8 cellular contexts compared by ENCODE assay signal in the genomic region with DNA sequence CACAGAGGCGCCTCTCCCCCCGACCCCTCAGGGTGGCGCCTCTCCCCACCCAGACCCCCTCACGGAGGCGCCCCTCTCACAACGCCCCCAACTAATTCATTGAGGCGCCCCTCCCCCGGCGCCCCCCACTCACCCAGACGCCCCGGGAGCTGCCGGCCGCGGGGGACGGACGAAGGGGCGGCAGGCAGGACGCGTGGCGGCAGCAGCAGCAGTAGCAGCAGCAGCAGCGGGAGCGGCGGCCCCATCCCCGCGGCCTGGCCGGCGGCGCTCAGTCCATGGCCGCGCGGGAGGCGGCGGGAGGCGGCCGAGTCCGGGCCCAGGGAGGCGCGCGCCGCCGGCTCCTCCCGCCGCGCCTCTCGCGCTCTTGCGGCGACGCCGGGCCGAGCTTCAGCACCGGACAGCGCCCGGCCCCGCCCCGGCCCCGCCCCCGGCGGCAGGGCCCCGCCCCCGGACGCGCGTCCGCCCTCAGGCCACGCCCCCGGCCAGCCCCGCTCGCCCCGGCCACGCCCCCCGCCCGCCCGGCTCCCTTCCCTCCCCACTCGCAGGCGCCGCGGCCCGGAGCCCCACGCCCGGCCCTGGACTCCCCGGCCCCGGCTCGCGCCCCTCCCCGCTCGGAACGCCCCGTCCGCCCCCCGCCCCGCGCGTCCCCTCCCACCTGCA. TPM values are rescaled to one million over a fixed set of nuclear protein-coding genes. Genes with fewer than 3 reads are reported as not detected.
A peak's percentile ranks its signal among the peaks of the same experiment; 100 is the strongest.
DNase-seq lines count a peak whose midpoint lies in the region; ATAC-seq and TF ChIP-seq lines count a peak whose summit lies in the region.

A gene (minus strand): TSS at position 399 of the 660 bp plus-strand sequence.

- H3K27ac ChIP-seq in HEK293 (ENCODE audit: extremely low read depth, low read depth, low read length) (no peak within 1 kb of the TSS), esophagus (ENCODE audit: low read depth in 2 of 2, low read length in 1 of 2) (no peak within 1 kb of the TSS)

- H3K27me3 ChIP-seq in esophagus (ENCODE audit: control insufficient read depth in 1 of 2, insufficient read depth in 2 of 2, low read length in 2 of 2), result peaks cover 0 to 2% of the 10 kb centered on the region in 2 donors

- peaks cover 0 to 16% (median 9%) of the 10 kb centered on the region in 7 donors for H3K9me3 Mint-ChIP-seq in naive B cell

- H3K9me3 ChIP-seq in HEK293 (ENCODE audit: control insufficient read depth, insufficient read depth, low read depth, low read length) (no peaks in the 10 kb centered on the region), esophagus (ENCODE audit: control insufficient read depth in 2 of 2, insufficient read depth in 1 of 2, low read depth in 1 of 2, low read length in 1 of 2) (peaks cover 0 to 4% of the 10 kb centered on the region in 2 donors)

- H3K4me3 ChIP-seq in HEK293 (ENCODE audit: low read depth, low read length) (peak within 1 kb of the TSS; percentile 33), esophagus (ENCODE audit: low read depth in 1 of 2, low read length in 2 of 2) (peak within 1 kb of the TSS; percentile 33 to 46)

- no peak for TF ChIP-seq CTCF in HEK293 (tag by site-specific recombination; IDR thresholded peaks at IDR 0.05)

- H3K36me3 Mint-ChIP-seq in naive B cell, result peaks cover 0 to 37% of the 10 kb centered on the region in 2 donors

- H3K27ac Mint-ChIP-seq in naive B cell, result peak within 1 kb of the TSS in 1 of 6 donors; percentile 69

- peak; percentile 42 to 65 for ATAC-seq in naive B cell (ENCODE audit: low read depth in 2 of 2)

- no peaks in the 10 kb centered on the region for H3K4me1 ChIP-seq in HEK293 (ENCODE audit: control insufficient read depth, insufficient read depth, low read length)
- H3K4me1 ChIP-seq in esophagus (ENCODE audit: control insufficient read depth in 2 of 2, insufficient read depth in 2 of 2, low read length in 1 of 2), result peaks cover 10 to 13% of the 10 kb centered on the region in 2 donors

- H3K36me3 ChIP-seq in HEK293 (ENCODE audit: control insufficient read depth in 2 of 2, insufficient read depth in 1 of 2, low read length in 2 of 2) (no peaks in the 10 kb centered on the region), esophagus (ENCODE audit: control insufficient read depth in 2 of 2, insufficient read depth in 2 of 2, low read length in 1 of 2) (no peaks in the 10 kb centered on the region)

- peaks cover 11 to 17% (median 15%) of the 10 kb centered on the region in 3 donors for H3K4me1 Mint-ChIP-seq in naive B cell

- 3% methylated on average over 8 to 94 of the region's 94 CpGs for WGBS in esophagus, 2 donors

- peak; percentile 99 for DNase-seq in D341Med (ENCODE audit: low spot score)
- peak; percentile 43 for DNase-seq in NCI-H526 treated with DMSO at 0.1 percent for 48 hours (lab: John Stamatoyannopoulos, UW)
- DNase-seq in activated T-cell treated with anti-CD3 and anti-CD28 coated beads for 24 hours (ENCODE audit: low read depth), result peak; percentile 60
- peak; percentile 12 for DNase-seq in naive B cell
- peak; percentile 6 to 23 for DNase-seq in stimulated activated CD8-positive, alpha-beta memory T cell treated with anti-CD3 and anti-CD28 coated beads, Interleukin-7, amount 100 ng/mL, for 48 hours (ENCODE audit: extremely low read depth in 1 of 2, low read depth in 1 of 2)
- no peak for DNase-seq in foreskin melanocyte

- peak within 1 kb of the TSS in 7 of 8 donors; percentile 35 to 86 (median 56) for H3K4me3 Mint-ChIP-seq in naive B cell

- H3K27me3 Mint-ChIP-seq in naive B cell, result peaks cover 29 to 56% (median 55%) of the 10 kb centered on the region in 3 donors

- CTCF ChIA-PET in HEK293 (lab: Yijun Ruan, JAX), result no interaction called here

- POLR2A ChIA-PET in HEK293 (lab: Yijun Ruan, JAX), result no interaction called here

TF ChIP-seq in HEK293, 187 proteins besides CTCF, POLR2A, EP300 and RAD21:
- no peak for TF ChIP-seq YY2 (tag by site-specific recombination; IDR thresholded peaks at IDR 0.05)
- TF ChIP-seq, protein P1, sequence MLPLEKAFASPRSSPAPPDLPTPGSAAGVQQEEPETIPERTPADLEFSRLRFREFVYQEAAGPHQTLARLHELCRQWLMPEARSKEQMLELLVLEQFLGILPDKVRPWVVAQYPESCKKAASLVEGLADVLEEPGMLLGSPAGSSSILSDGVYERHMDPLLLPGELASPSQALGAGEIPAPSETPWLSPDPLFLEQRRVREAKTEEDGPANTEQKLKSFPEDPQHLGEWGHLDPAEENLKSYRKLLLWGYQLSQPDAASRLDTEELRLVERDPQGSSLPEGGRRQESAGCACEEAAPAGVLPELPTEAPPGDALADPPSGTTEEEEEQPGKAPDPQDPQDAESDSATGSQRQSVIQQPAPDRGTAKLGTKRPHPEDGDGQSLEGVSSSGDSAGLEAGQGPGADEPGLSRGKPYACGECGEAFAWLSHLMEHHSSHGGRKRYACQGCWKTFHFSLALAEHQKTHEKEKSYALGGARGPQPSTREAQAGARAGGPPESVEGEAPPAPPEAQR (tag by site-specific recombination; IDR thresholded peaks at IDR 0.05), result no peak
- no peak for TF ChIP-seq TRIM28 (IDR thresholded peaks at IDR 0.05; ENCODE audit: borderline replicate concordance, low read length)
- TF ChIP-seq ZNF24 (tag by site-specific recombination; IDR thresholded peaks at IDR 0.05), result no peak
- TF ChIP-seq ZNF146 (tag by site-specific recombination; IDR thresholded peaks at IDR 0.05), result no peak
- TF ChIP-seq MEIS1 (CRISPR knock-in tag; IDR thresholded peaks at IDR 0.05; ENCODE audit: borderline replicate concordance), result no peak
- TF ChIP-seq, protein P2, sequence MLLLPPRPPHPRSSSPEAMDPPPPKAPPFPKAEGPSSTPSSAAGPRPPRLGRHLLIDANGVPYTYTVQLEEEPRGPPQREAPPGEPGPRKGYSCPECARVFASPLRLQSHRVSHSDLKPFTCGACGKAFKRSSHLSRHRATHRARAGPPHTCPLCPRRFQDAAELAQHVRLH (tag by site-specific recombination; IDR thresholded peaks at IDR 0.05), result no peak
- TF ChIP-seq, protein P3, sequence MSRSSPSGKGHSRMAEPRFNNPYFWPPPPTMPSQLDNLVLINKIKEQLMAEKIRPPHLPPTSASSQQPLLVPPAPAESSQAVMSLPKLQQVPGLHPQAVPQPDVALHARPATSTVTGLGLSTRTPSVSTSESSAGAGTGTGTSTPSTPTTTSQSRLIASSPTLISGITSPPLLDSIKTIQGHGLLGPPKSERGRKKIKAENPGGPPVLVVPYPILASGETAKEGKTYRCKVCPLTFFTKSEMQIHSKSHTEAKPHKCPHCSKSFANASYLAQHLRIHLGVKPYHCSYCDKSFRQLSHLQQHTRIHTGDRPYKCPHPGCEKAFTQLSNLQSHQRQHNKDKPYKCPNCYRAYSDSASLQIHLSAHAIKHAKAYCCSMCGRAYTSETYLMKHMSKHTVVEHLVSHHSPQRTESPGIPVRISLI (tag by site-specific recombination; IDR thresholded peaks at IDR 0.05), result no peak
TF ChIP-seq in HEK293: peak in this region for 0.

RNA-seq across cellular contexts. Expression of the gene that starts here (rescaled TPM):
- under 1 TPM; 0.37 to 0.40 TPM for polyA plus RNA-seq in esophagus
- 1 to 10 TPM; 1.4 to 4.6 (median 3.8) TPM for polyA plus RNA-seq in naive B cell (ENCODE audit: low read depth in 6 of 6)
